2 cellular contexts compared by ENCODE assay signal in the genomic region with DNA sequence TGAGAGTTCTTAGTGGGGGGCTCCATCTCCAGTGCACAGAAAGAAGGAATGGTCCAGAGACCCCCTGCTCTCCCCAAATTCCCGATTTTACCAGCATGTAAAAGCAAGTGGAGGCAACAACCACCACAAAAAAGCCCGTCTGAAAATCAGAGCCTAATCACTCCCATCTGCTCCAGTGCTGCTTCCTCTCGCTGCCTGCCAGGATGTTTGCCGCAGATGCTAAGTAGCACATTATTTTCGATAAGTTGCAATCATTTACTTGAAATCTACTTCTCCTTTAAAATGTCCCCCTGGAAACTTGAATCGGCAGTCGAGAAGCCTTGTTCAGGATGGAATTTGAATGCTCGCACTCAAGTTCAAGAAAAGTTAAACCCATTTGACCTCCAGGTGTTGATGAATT.
TF ChIP-seq lines count a peak whose summit lies in the region.

No MANE protein-coding gene starts in this region.

TF ChIP-seq in WTC11, 78 proteins besides CTCF, POLR2A, EP300 and RAD21 (continued from another document):
- TF ChIP-seq, protein P1, sequence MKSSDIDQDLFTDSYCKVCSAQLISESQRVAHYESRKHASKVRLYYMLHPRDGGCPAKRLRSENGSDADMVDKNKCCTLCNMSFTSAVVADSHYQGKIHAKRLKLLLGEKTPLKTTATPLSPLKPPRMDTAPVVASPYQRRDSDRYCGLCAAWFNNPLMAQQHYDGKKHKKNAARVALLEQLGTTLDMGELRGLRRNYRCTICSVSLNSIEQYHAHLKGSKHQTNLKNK (CRISPR knock-in tag; IDR thresholded peaks at IDR 0.05), result no peak
- TF ChIP-seq PRDM15 (CRISPR knock-in tag; IDR thresholded peaks at IDR 0.05) (no peak), ZNF317 (CRISPR knock-in tag; IDR thresholded peaks at IDR 0.05; ENCODE audit: borderline replicate concordance, low read depth) (no peak), ZNF232 (CRISPR knock-in tag; IDR thresholded peaks at IDR 0.05) (no peak), OVOL2 (CRISPR knock-in tag; IDR thresholded peaks at IDR 0.05; ENCODE audit: borderline replicate concordance) (no peak), SP1 (CRISPR knock-in tag; conservative IDR thresholded peaks at IDR 0.05) (no peak), FOXJ3 (CRISPR knock-in tag; IDR thresholded peaks at IDR 0.05; ENCODE audit: borderline replicate concordance) (no peak), GTF2I (CRISPR knock-in tag; conservative IDR thresholded peaks at IDR 0.05) (no peak), ZNF671 (CRISPR knock-in tag; IDR thresholded peaks at IDR 0.05) (no peak), PREB (CRISPR knock-in tag; IDR thresholded peaks at IDR 0.05; ENCODE audit: borderline replicate concordance) (no peak)
- TF ChIP-seq, protein P2, sequence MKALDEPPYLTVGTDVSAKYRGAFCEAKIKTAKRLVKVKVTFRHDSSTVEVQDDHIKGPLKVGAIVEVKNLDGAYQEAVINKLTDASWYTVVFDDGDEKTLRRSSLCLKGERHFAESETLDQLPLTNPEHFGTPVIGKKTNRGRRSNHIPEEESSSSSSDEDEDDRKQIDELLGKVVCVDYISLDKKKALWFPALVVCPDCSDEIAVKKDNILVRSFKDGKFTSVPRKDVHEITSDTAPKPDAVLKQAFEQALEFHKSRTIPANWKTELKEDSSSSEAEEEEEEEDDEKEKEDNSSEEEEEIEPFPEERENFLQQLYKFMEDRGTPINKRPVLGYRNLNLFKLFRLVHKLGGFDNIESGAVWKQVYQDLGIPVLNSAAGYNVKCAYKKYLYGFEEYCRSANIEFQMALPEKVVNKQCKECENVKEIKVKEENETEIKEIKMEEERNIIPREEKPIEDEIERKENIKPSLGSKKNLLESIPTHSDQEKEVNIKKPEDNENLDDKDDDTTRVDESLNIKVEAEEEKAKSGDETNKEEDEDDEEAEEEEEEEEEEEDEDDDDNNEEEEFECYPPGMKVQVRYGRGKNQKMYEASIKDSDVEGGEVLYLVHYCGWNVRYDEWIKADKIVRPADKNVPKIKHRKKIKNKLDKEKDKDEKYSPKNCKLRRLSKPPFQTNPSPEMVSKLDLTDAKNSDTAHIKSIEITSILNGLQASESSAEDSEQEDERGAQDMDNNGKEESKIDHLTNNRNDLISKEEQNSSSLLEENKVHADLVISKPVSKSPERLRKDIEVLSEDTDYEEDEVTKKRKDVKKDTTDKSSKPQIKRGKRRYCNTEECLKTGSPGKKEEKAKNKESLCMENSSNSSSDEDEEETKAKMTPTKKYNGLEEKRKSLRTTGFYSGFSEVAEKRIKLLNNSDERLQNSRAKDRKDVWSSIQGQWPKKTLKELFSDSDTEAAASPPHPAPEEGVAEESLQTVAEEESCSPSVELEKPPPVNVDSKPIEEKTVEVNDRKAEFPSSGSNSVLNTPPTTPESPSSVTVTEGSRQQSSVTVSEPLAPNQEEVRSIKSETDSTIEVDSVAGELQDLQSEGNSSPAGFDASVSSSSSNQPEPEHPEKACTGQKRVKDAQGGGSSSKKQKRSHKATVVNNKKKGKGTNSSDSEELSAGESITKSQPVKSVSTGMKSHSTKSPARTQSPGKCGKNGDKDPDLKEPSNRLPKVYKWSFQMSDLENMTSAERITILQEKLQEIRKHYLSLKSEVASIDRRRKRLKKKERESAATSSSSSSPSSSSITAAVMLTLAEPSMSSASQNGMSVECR (CRISPR knock-in tag; IDR thresholded peaks at IDR 0.05; ENCODE audit: borderline replicate concordance), result no peak
- TF ChIP-seq, protein P3, sequence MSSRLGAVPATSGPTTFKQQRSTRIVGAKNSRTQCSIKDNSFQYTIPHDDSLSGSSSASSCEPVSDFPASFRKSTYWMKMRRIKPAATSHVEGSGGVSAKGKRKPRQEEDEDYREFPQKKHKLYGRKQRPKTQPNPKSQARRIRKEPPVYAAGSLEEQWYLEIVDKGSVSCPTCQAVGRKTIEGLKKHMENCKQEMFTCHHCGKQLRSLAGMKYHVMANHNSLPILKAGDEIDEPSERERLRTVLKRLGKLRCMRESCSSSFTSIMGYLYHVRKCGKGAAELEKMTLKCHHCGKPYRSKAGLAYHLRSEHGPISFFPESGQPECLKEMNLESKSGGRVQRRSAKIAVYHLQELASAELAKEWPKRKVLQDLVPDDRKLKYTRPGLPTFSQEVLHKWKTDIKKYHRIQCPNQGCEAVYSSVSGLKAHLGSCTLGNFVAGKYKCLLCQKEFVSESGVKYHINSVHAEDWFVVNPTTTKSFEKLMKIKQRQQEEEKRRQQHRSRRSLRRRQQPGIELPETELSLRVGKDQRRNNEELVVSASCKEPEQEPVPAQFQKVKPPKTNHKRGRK (CRISPR knock-in tag; IDR thresholded peaks at IDR 0.05; ENCODE audit: borderline replicate concordance), result no peak

TF ChIP-seq in HepG2, 621 proteins besides CTCF, POLR2A, EP300 and RAD21 (continued from another document):
- no peak for TF ChIP-seq ARID4A (CRISPR knock-in tag; IDR thresholded peaks at IDR 0.05; ENCODE audit: borderline replicate concordance)
- TF ChIP-seq RBM39 (IDR thresholded peaks at IDR 0.05; ENCODE audit: low read depth, low read length, poor library complexity, severe bottlenecking), result no peak
- no peak for TF ChIP-seq PITX1 (CRISPR knock-in tag; IDR thresholded peaks at IDR 0.05)
- no peak for TF ChIP-seq HDAC2 (CRISPR knock-in tag; IDR thresholded peaks at IDR 0.05)
- no peak for TF ChIP-seq USF2 (IDR thresholded peaks at IDR 0.05; ENCODE audit: low read depth, low read length)
- no peak for TF ChIP-seq USF2 (CRISPR knock-in tag; IDR thresholded peaks at IDR 0.05; ENCODE audit: borderline replicate concordance)
- no peak for TF ChIP-seq ZNF180 (CRISPR knock-in tag; IDR thresholded peaks at IDR 0.05; ENCODE audit: borderline replicate concordance, low read depth)
- no peak for TF ChIP-seq ZFY (CRISPR knock-in tag; IDR thresholded peaks at IDR 0.05)
- TF ChIP-seq KLF11 (CRISPR knock-in tag; IDR thresholded peaks at IDR 0.05), result no peak
- no peak for TF ChIP-seq ATF2 (CRISPR knock-in tag; IDR thresholded peaks at IDR 0.05)
- TF ChIP-seq, protein P4, sequence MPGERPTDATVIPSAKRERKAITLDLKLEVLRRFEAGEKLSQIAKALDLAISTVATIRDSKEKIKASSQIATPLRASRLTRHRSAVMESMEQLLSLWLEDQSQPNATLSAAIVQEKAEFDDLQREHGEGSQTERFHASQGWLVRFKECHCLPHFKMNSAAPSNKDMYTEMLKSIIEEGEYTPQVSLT (CRISPR knock-in tag; IDR thresholded peaks at IDR 0.05; ENCODE audit: borderline replicate concordance, low read depth), result no peak
- TF ChIP-seq NFE2L2 (IDR thresholded peaks at IDR 0.05; ENCODE audit: low read length), result no peak
- TF ChIP-seq DNMT3B (CRISPR knock-in tag; conservative IDR thresholded peaks at IDR 0.05), result no peak
- TF ChIP-seq ZNF543 (CRISPR knock-in tag; IDR thresholded peaks at IDR 0.05), result no peak
- TF ChIP-seq ZNF678 (CRISPR knock-in tag; IDR thresholded peaks at IDR 0.05), result no peak
- no peak for TF ChIP-seq ZSCAN20 (CRISPR knock-in tag; IDR thresholded peaks at IDR 0.05; ENCODE audit: borderline replicate concordance)
TF ChIP-seq in HepG2: peak in this region for 0.
